In the genomic region with DNA sequence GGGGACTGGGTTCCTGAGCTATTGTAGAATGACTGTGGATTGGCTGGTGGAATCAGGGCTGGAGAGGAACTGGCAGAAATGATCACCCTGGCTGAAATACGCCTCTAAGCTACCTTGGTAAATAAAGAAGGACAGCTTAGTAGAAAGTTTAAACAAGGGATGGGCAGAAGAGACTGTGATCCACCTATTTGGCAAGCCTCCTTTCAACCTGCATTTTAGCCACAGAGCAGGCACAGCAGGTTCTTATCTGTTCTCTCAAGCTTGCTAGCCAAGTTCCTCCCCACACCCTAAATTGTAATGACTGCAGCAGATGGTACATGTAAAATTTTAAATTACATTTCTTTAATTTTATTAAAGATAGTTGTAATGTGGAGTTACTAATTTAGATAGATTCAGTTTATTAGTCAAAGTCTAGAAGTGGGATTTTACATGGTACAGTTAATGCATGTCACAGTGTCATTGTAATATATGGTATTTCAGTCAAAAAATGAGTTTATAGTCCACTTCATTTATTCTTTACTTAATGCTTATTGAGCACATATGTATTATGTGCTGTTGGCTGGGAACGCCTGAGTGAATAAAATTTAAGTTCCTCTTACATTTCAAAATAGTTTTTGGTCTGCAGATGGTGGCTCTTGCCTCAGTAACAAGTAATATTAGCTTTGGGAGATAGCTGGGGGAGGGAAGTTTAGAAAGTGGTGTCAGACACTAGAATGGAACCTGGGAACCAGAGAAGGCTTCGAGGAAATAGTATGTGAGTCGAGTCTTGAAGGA, we compare ENCODE assay signal across 11 cellular contexts. TPM values are rescaled to one million over a fixed set of nuclear protein-coding genes. Genes with fewer than 3 reads are reported as not detected.
A peak's percentile ranks its signal among the peaks of the same experiment; 100 is the strongest.
DNase-seq lines count a peak whose midpoint lies in the region; ATAC-seq and TF ChIP-seq lines count a peak whose summit lies in the region.
"Had no signal": no experiment of that assay in that cellular context is flagged by ENCODE, and none has a peak within 500 bp of the region (broad histone marks: within the 10 kb centered on the region; RNA-seq: fewer than 3 reads in every experiment).

No MANE protein-coding gene starts in this region.

- TF ChIP-seq POLR2A in tibial nerve (IDR thresholded peaks at IDR 0.05): no peak

- H4K91ac ChIP-seq in mesenchymal stem cell (ENCODE audit: low read length): no peak overlapping the region

- H3K27me3 ChIP-seq in mesenchymal stem cell (ENCODE audit: control insufficient read depth in 1 of 2, insufficient read depth in 1 of 2, low read length in 2 of 2) (no peaks in the 10 kb centered on the region), tibial nerve (no peaks in the 10 kb centered on the region)

- H3K14ac ChIP-seq in mesenchymal stem cell (ENCODE audit: low read length in 2 of 2): no peak overlapping the region

- H3K36me3 ChIP-seq in mesenchymal stem cell (ENCODE audit: control insufficient read depth in 1 of 2, insufficient read depth in 2 of 2, low read depth in 1 of 2, low read length in 2 of 2) (peaks cover 0 to 3% of the 10 kb centered on the region in 2 experiments), tibial nerve (no peaks in the 10 kb centered on the region)

- H3K4me1 ChIP-seq in mesenchymal stem cell (ENCODE audit: control insufficient read depth, insufficient read depth, low read depth, low read length) (peaks cover 26% of the 10 kb centered on the region), tibial nerve (peaks cover 0 to 52% (median 33%) of the 10 kb centered on the region in 4 donors)

- no peak overlapping the region for H3K23ac ChIP-seq in mesenchymal stem cell (ENCODE audit: low read length in 2 of 2)

- 72% methylated on average over 3 of the region's 4 CpGs for WGBS in mesenchymal stem cell
- WGBS in tibial nerve, 2 donors: 69 to 72% methylated on average over 4 of the region's 4 CpGs

- no peak for TF ChIP-seq CTCF in tibial nerve (IDR thresholded peaks at IDR 0.05)

- H3K9ac ChIP-seq in mesenchymal stem cell (ENCODE audit: low read length): peak overlapping the region; percentile 70

- H2BK5ac ChIP-seq in mesenchymal stem cell (ENCODE audit: low read depth, low read length, poor library complexity, severe bottlenecking): no peak overlapping the region

- peak overlapping the region; percentile 1 for H4K8ac ChIP-seq in mesenchymal stem cell (ENCODE audit: low read length)

- peaks cover 23% of the 10 kb centered on the region for H3K79me1 ChIP-seq in mesenchymal stem cell (replicated peaks; ENCODE audit: low read length, poor library complexity, severe bottlenecking)

- H3K18ac ChIP-seq in mesenchymal stem cell (ENCODE audit: low read depth in 1 of 2, low read length in 2 of 2): peak overlapping the region in 1 of 2 experiments; percentile 78

- H3K27ac ChIP-seq in mesenchymal stem cell (ENCODE audit: low read length, poor library complexity, severe bottlenecking) (peak overlapping the region; percentile 22), tibial nerve (peak overlapping the region; percentile 8 to 79 (median 56))

- H2BK12ac ChIP-seq in mesenchymal stem cell (ENCODE audit: low read length in 2 of 2): peak overlapping the region in 1 of 2 experiments; percentile 42

- H2AFZ ChIP-seq in mesenchymal stem cell (ENCODE audit: low read depth, low read length): no peak overlapping the region

- no peak overlapping the region for H3K4me2 ChIP-seq in mesenchymal stem cell (ENCODE audit: low read length, poor library complexity, severe bottlenecking)

- no peak overlapping the region for H2BK120ac ChIP-seq in mesenchymal stem cell (ENCODE audit: low read depth, low read length)

- ATAC-seq in HG02870 (IDR thresholded peaks at IDR 0.05; ENCODE audit: unreplicated experiment): no peak
- ATAC-seq in sciatic nerve: no peak

- H3K4me3 ChIP-seq in mesenchymal stem cell (ENCODE audit: insufficient read depth in 1 of 2, low read depth in 1 of 2, low read length in 2 of 2): peak overlapping the region in 1 of 2 experiments; percentile 46
- no peak overlapping the region for H3K4me3 ChIP-seq in tibial nerve

- H2BK15ac ChIP-seq in mesenchymal stem cell (ENCODE audit: low read depth, poor library complexity, severe bottlenecking): no peak overlapping the region

- H3K9me3 ChIP-seq in mesenchymal stem cell (ENCODE audit: control insufficient read depth, low read length): peaks cover 2% of the 10 kb centered on the region
- no peaks in the 10 kb centered on the region for H3K9me3 ChIP-seq in tibial nerve

- intact Hi-C loops in sciatic nerve (cut with DNase I): no loop called here

- no peak for TF ChIP-seq EP300 in tibial nerve (IDR thresholded peaks at IDR 0.05)

- H3K4ac ChIP-seq in mesenchymal stem cell (ENCODE audit: low read depth in 1 of 2, low read length in 2 of 2): peak overlapping the region in 1 of 2 experiments; percentile 24

- H2AK5ac ChIP-seq in mesenchymal stem cell (ENCODE audit: low read length, severe bottlenecking): peak overlapping the region; percentile 57

- DNase-seq in DMS 273 (lab: John Stamatoyannopoulos, UW; ENCODE audit: unreplicated experiment) (peak; percentile 58), DMS 273 treated with DMSO at 0.1 percent for 48 hours (lab: John Stamatoyannopoulos, UW) (no peak), cerebellar cortex (ENCODE audit: low spot score) (peak; percentile 91), mesenchymal stem cell (no peak), tibial nerve (ENCODE audit: low spot score in 2 of 2) (no peak), amniotic stem cell (lab: John Stamatoyannopoulos, UW) (no peak), sciatic nerve (ENCODE audit: low spot score) (no peak)
- DNase-seq: 8988T; effector CD4-positive, alpha-beta T cell; stimulated activated naive CD4-positive, alpha-beta T cell treated with Interleukin-2 at 50 U/mL for 16 hours had no signal

RNA-seq across cellular contexts. Expression of gene EPN2, which starts 11.2 kb away (rescaled TPM):
- polyA plus RNA-seq in mesenchymal stem cell (2013, experiment 1 of 2): 41.2 TPM
- polyA plus RNA-seq in mesenchymal stem cell (2013, experiment 2 of 2): 41.9 TPM
- total RNA-seq in tibial nerve: 100 to 1,000 TPM in 3 of 4 donors, 10 to 100 TPM in 1; 92.7 to 141 (median 119) TPM
- 76.6 TPM for total RNA-seq in sciatic nerve

Comparison
In these comparisons a context has a peak if more than half of its experiments do, and no peak if none do; other contexts are left out.
1. DNase-seq: peak in DMS 273 (single experiment) and cerebellar cortex (single experiment); none in DMS 273 treated with DMSO at 0.1 percent for 48 hours (single experiment), mesenchymal stem cell (single experiment), tibial nerve (0 of 2), amniotic stem cell (single experiment) and sciatic nerve (single experiment).